ENCODE assay signal across 8 cellular contexts in genomic region chr22:22752556-22753477, GRCh38.
DNase-seq lines count a peak whose midpoint lies in the region; ATAC-seq and TF ChIP-seq lines count a peak whose summit lies in the region.

No MANE protein-coding gene starts in this region.

- H3K4me1 Mint-ChIP-seq in activated B cell treated with CpG ODN at 0.5 μM for 24 hours (peaks cover 34% of the 10 kb centered on the region), progenitor cell of endocrine pancreas (ENCODE audit: low read depth) (no peaks in the 10 kb centered on the region)

- POLR2A ChIA-PET in activated B cell treated with CpG ODN at 0.5 μM for 24 hours (lab: Charles Lee): interaction anchor here (0.6 to 2.1 kb wide), 5 partner anchors 10 to 644 kb away, joined by 3 to 8 read pairs (median 4); no protein-coding TSS in a partner anchor

- ATAC-seq in activated B cell treated with CpG ODN at 0.5 μM for 24 hours (ENCODE audit: low read depth) (peak; percentile 46), HG02981 (IDR thresholded peaks at IDR 0.05; ENCODE audit: unreplicated experiment) (no peak)

- H3K4me3 Mint-ChIP-seq in activated B cell treated with CpG ODN at 0.5 μM for 24 hours (no peak overlapping the region), progenitor cell of endocrine pancreas (ENCODE audit: low read depth) (no peak overlapping the region)

- peak; percentile 76 for DNase-seq in AG10803 (ENCODE audit: low read depth)
- no peak for DNase-seq in activated B cell treated with CpG ODN at 0.5 μM for 24 hours
- peak; percentile 77 for DNase-seq in iris pigment epithelial cell (ENCODE audit: low read depth)
- DNase-seq in progenitor cell of endocrine pancreas (ENCODE audit: low spot score, unreplicated experiment): no peak
- no peak for DNase-seq in A172 (ENCODE audit: low spot score)
- DNase-seq in NCI-H128 (lab: John Stamatoyannopoulos, UW; ENCODE audit: unreplicated experiment): no peak

- no peak overlapping the region for H3K27ac Mint-ChIP-seq in activated B cell treated with CpG ODN at 0.5 μM for 24 hours
- H3K27ac Mint-ChIP-seq in progenitor cell of endocrine pancreas: no peak overlapping the region

- CTCF ChIA-PET in activated B cell treated with CpG ODN at 0.5 μM for 24 hours (lab: Charles Lee): interaction anchor here (0.6 to 4.9 kb wide), 27 partner anchors 8 to 330 kb away, joined by 3 to 77 read pairs (median 5); no protein-coding TSS in a partner anchor

- H3K36me3 Mint-ChIP-seq in activated B cell treated with CpG ODN at 0.5 μM for 24 hours (ENCODE audit: low read depth) (no peaks in the 10 kb centered on the region), progenitor cell of endocrine pancreas (ENCODE audit: insufficient read depth) (no peaks in the 10 kb centered on the region)

- TF ChIP-seq CTCF in AG10803 (conservative IDR thresholded peaks at IDR 0.05; ENCODE audit: low read length): no peak
- 0 out of 2 replicates have a peak, but pooled peaks have one; percentile 8 for TF ChIP-seq CTCF in GM12875 (IDR thresholded peaks at IDR 0.05; ENCODE audit: borderline replicate concordance, insufficient read depth, low read depth, low read length)
- TF ChIP-seq CTCF in activated B cell treated with CpG ODN at 0.5 μM for 24 hours (IDR thresholded peaks at IDR 0.05): no peak
- no peak for TF ChIP-seq CTCF in progenitor cell of endocrine pancreas (IDR thresholded peaks at IDR 0.05; ENCODE audit: unreplicated experiment)

- H3K9me3 Mint-ChIP-seq in activated B cell treated with CpG ODN at 0.5 μM for 24 hours (no peaks in the 10 kb centered on the region), progenitor cell of endocrine pancreas (ENCODE audit: low read depth) (no peaks in the 10 kb centered on the region)

- no peaks in the 10 kb centered on the region for H3K27me3 Mint-ChIP-seq in activated B cell treated with CpG ODN at 0.5 μM for 24 hours
- peaks cover 30% of the 10 kb centered on the region for H3K27me3 Mint-ChIP-seq in progenitor cell of endocrine pancreas

- H3K4me3 ChIP-seq in AG10803 (ENCODE audit: low read length) (no peak overlapping the region), GM12875 (ENCODE audit: low read depth, low read length) (no peak overlapping the region)

- intact Hi-C loops in activated B cell treated with CpG ODN at 0.5 μM for 24 hours (cut with micrococcal nuclease): loop anchor here (1.0 to 5.0 kb wide), 5 partner anchors 49 to 203 kb away; no protein-coding TSS in a partner anchor

Comparison
In these comparisons a context has a peak if more than half of its experiments do, and no peak if none do; other contexts are left out.
1. DNase-seq: peak in AG10803 (single experiment) and iris pigment epithelial cell (single experiment); none in activated B cell treated with CpG ODN at 0.5 μM for 24 hours (single experiment), progenitor cell of endocrine pancreas (single experiment), A172 (single experiment) and NCI-H128 (single experiment).